26 cellular contexts compared by ENCODE assay signal in the genomic region with DNA sequence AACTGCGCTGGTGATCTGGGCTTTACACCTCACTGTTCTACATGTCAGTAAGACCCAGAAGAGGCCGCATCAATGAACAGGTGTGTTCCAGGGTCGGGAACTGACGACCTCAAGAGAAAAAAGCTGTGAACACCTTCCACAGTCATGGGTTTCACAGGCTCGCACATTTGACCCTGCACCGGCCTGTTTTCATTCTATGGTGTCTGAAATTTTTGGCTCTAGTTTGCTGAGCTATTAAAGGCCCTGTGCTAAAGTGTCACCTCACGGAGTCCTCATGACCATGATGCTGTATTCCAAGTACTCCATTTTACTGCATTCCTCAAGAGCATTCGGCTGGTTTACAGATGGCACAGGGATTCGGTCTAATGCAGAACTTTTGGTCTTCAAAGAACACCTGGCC.
DNase-seq lines count a peak whose midpoint lies in the region; ATAC-seq and TF ChIP-seq lines count a peak whose summit lies in the region.
"Had no signal": no experiment of that assay in that cellular context is flagged by ENCODE, and none has a peak within 500 bp of the region (broad histone marks: within the 10 kb centered on the region; RNA-seq: fewer than 3 reads in every experiment).

No MANE protein-coding gene starts in this region.

- intact Hi-C loops in CD8-positive, alpha-beta T cell (cut with DNase I, micrococcal nuclease): loop anchor here (2.0 to 5.0 kb wide), 3 partner anchors 35 to 79 kb away; partner anchors contain the start of gene KDM2B (in 1 of the 2)
- intact Hi-C loops in left ventricle myocardium inferior (cut with micrococcal nuclease): loop anchor here (5.0 kb wide), 1 partner anchor 35 kb away; no protein-coding TSS in a partner anchor
- intact Hi-C loops in psoas muscle (cut with DNase I): loop anchor here in 1 of 2 donors (5.0 kb wide), 1 partner anchor 180 kb away; no protein-coding TSS in a partner anchor
- intact Hi-C loops in vagina (cut with DNase I): loop anchor here (5.0 kb wide), 1 partner anchor 180 kb away; no protein-coding TSS in a partner anchor
- intact Hi-C loops in left colon (cut with DNase I, micrococcal nuclease): no loop called here

- H3K36me3 ChIP-seq in CD8-positive, alpha-beta T cell (ENCODE audit: insufficient read depth, low read length): peaks cover 4% of the 10 kb centered on the region
- H3K36me3 ChIP-seq in left ventricle myocardium inferior (peaks cover 9% of the 10 kb centered on the region), psoas muscle (ENCODE audit: insufficient read depth in 1 of 2, low read depth in 1 of 2) (peaks cover 0 to 4% of the 10 kb centered on the region in 2 donors), vagina (no peaks in the 10 kb centered on the region)

- TF ChIP-seq CTCF in CD8-positive, alpha-beta T cell (IDR thresholded peaks at IDR 0.05): no peak
- TF ChIP-seq CTCF in WTC11 (IDR thresholded peaks at IDR 0.05) (no peak), left ventricle myocardium inferior (IDR thresholded peaks at IDR 0.05; ENCODE audit: borderline replicate concordance) (no peak), psoas muscle (IDR thresholded peaks at IDR 0.05) (no peak), vagina (IDR thresholded peaks at IDR 0.05) (no peak)

- no peak for DNase-seq in CD8-positive, alpha-beta T cell
- no peak for DNase-seq in WTC11 (ENCODE audit: low spot score)
- DNase-seq in left ventricle myocardium inferior: no peak
- no peak for DNase-seq in psoas muscle
- no peak for DNase-seq in vagina (ENCODE audit: extremely low spot score in 2 of 2)
- DNase-seq in left colon: no peak
- DNase-seq in Kasumi-1 (lab: John Stamatoyannopoulos, UW): no peak
- DNase-seq: AML-193; CD4-positive, alpha-beta T cell; DMS153; DND-41; GOT3; NCI-H1092; NCI-H1417 treated with DMSO at 0.1 percent for 48 hours; NCI-H1694 treated with DMSO at 0.1 percent for 48 hours; NCI-H2081; NCI-H2227 treated with DMSO at 0.1 percent for 48 hours; NCI-H510A; NCI-H69; RPMI8226; SHP77 treated with DMSO at 0.1 percent for 48 hours had no signal

- H3K27ac ChIP-seq in CD8-positive, alpha-beta T cell (ENCODE audit: low read depth, low read length): no peak overlapping the region
- H3K27ac ChIP-seq in left ventricle myocardium inferior (replicated peaks) (peak overlapping the region; percentile 84), psoas muscle (peak overlapping the region; percentile 21), vagina (no peak overlapping the region)
- H3K27ac ChIP-seq: A549; BLaER1 treated with 17β-estradiol and CSF1 and Interleukin-3, amounts not matched to agents 10 nM and 100 nM; KMS-11 had no signal

- no peaks in the 10 kb centered on the region for H3K27me3 Mint-ChIP-seq in CD8-positive, alpha-beta T cell (ENCODE audit: low read depth)
- H3K27me3 Mint-ChIP-seq in WTC11 (ENCODE audit: low read depth): no peaks in the 10 kb centered on the region
- H3K27me3 Mint-ChIP-seq: CD4-positive, alpha-beta T cell; IgD-negative memory B cell had no signal

- 39 to 62% (median 42%) methylated on average over 9 of the region's 9 CpGs for WGBS in psoas muscle, 3 donors

- no peak overlapping the region for H3K4me3 ChIP-seq in CD8-positive, alpha-beta T cell (ENCODE audit: low read depth, low read length)
- H3K4me3 ChIP-seq in left ventricle myocardium inferior: no peak overlapping the region
- H3K4me3 ChIP-seq in psoas muscle: no peak overlapping the region
- no peak overlapping the region for H3K4me3 ChIP-seq in vagina
- H3K4me3 ChIP-seq: A549; BLaER1 treated with 17β-estradiol and CSF1 and Interleukin-3, amounts not matched to agents 10 nM and 100 nM; HAP-1 had no signal

- H3K9me3 ChIP-seq in CD8-positive, alpha-beta T cell (ENCODE audit: low read length): no peaks in the 10 kb centered on the region
- no peaks in the 10 kb centered on the region for H3K9me3 ChIP-seq in left ventricle myocardium inferior (replicated peaks)
- no peaks in the 10 kb centered on the region for H3K9me3 ChIP-seq in psoas muscle
- no peaks in the 10 kb centered on the region for H3K9me3 ChIP-seq in vagina
- H3K9me3 ChIP-seq: A549; BLaER1 treated with 17β-estradiol and CSF1 and Interleukin-3, amounts not matched to agents 10 nM and 100 nM; HAP-1 had no signal

- H3K4me1 ChIP-seq in CD8-positive, alpha-beta T cell (ENCODE audit: insufficient read depth, low read length): peaks cover 13% of the 10 kb centered on the region
- H3K4me1 ChIP-seq in left ventricle myocardium inferior (peaks cover 25% of the 10 kb centered on the region), psoas muscle (peaks cover 13% of the 10 kb centered on the region), vagina (peaks cover 7% of the 10 kb centered on the region)

- no peak for ATAC-seq in CD8-positive, alpha-beta T cell
- ATAC-seq in WTC11: no peak
- peak in 2 of 4 donors; percentile 20 to 35 for ATAC-seq in psoas muscle
- ATAC-seq in left colon: no peak
- ATAC-seq: A549 had no signal

- CTCF ChIA-PET in CD8-positive, alpha-beta T cell (lab: Charles Lee): interaction anchor here (0.6 to 12.6 kb wide), 12 partner anchors 8 to 181 kb away, joined by 3 to 85 read pairs (median 4); partner anchors contain the start of genes KDM2B, MORN3 and ORAI1
- CTCF ChIA-PET in WTC11 (lab: Charles Lee): interaction anchor here (0.8 to 3.5 kb wide), 3 partner anchors 37 to 167 kb away, joined by 3 to 18 read pairs (median 3); no protein-coding TSS in a partner anchor

- POLR2A ChIA-PET in CD8-positive, alpha-beta T cell (lab: Charles Lee): no interaction called here
- POLR2A ChIA-PET in WTC11 (lab: Charles Lee): no interaction called here

- no peaks in the 10 kb centered on the region for H3K27me3 ChIP-seq in CD8-positive, alpha-beta T cell (ENCODE audit: insufficient read depth, low read length)
- no peaks in the 10 kb centered on the region for H3K27me3 ChIP-seq in left ventricle myocardium inferior (ENCODE audit: low read depth)
- no peaks in the 10 kb centered on the region for H3K27me3 ChIP-seq in psoas muscle (ENCODE audit: insufficient read depth in 3 of 3, low read length in 2 of 3)
- H3K27me3 ChIP-seq in vagina: no peaks in the 10 kb centered on the region
- H3K27me3 ChIP-seq: BLaER1 treated with 17β-estradiol and CSF1 and Interleukin-3, amounts not matched to agents 10 nM and 100 nM had no signal

- no peak for TF ChIP-seq POLR2A in vagina (IDR thresholded peaks at IDR 0.05)

- H3K4me1 Mint-ChIP-seq in CD8-positive, alpha-beta T cell (ENCODE audit: low read depth): peaks cover 10% of the 10 kb centered on the region
- H3K4me1 Mint-ChIP-seq in WTC11: peaks cover 8% of the 10 kb centered on the region

- no peak overlapping the region for H3K4me3 Mint-ChIP-seq in CD8-positive, alpha-beta T cell
- H3K4me3 Mint-ChIP-seq in WTC11: no peak overlapping the region
- H3K4me3 Mint-ChIP-seq: CD4-positive, alpha-beta T cell; IgD-negative memory B cell had no signal

- H3K9me3 Mint-ChIP-seq in CD8-positive, alpha-beta T cell: no peaks in the 10 kb centered on the region
- H3K9me3 Mint-ChIP-seq in WTC11: no peaks in the 10 kb centered on the region
- H3K9me3 Mint-ChIP-seq: CD4-positive, alpha-beta T cell; IgD-negative memory B cell had no signal

- H3K27ac Mint-ChIP-seq in CD8-positive, alpha-beta T cell: peak overlapping the region; percentile 49
- 0 out of 2 replicates have a peak overlapping the region, but pooled peaks have one; percentile 19 for H3K27ac Mint-ChIP-seq in WTC11
- H3K27ac Mint-ChIP-seq: CD4-positive, alpha-beta T cell; IgD-negative memory B cell had no signal

- peaks cover 35% of the 10 kb centered on the region for H3K36me3 Mint-ChIP-seq in CD8-positive, alpha-beta T cell
- H3K36me3 Mint-ChIP-seq in WTC11: peaks cover 23% of the 10 kb centered on the region

TF ChIP-seq in WTC11, 78 proteins besides CTCF, POLR2A, EP300 and RAD21 (continues in another document):
- TF ChIP-seq GABPB1 (CRISPR knock-in tag; IDR thresholded peaks at IDR 0.05) (no peak), EMX1 (CRISPR knock-in tag; IDR thresholded peaks at IDR 0.05) (no peak), JAZF1 (CRISPR knock-in tag; IDR thresholded peaks at IDR 0.05) (no peak)
- TF ChIP-seq, protein P1, sequence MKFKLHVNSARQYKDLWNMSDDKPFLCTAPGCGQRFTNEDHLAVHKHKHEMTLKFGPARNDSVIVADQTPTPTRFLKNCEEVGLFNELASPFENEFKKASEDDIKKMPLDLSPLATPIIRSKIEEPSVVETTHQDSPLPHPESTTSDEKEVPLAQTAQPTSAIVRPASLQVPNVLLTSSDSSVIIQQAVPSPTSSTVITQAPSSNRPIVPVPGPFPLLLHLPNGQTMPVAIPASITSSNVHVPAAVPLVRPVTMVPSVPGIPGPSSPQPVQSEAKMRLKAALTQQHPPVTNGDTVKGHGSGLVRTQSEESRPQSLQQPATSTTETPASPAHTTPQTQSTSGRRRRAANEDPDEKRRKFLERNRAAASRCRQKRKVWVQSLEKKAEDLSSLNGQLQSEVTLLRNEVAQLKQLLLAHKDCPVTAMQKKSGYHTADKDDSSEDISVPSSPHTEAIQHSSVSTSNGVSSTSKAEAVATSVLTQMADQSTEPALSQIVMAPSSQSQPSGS (CRISPR knock-in tag; IDR thresholded peaks at IDR 0.05; ENCODE audit: borderline replicate concordance, low read depth): no peak
- TF ChIP-seq, protein P2, sequence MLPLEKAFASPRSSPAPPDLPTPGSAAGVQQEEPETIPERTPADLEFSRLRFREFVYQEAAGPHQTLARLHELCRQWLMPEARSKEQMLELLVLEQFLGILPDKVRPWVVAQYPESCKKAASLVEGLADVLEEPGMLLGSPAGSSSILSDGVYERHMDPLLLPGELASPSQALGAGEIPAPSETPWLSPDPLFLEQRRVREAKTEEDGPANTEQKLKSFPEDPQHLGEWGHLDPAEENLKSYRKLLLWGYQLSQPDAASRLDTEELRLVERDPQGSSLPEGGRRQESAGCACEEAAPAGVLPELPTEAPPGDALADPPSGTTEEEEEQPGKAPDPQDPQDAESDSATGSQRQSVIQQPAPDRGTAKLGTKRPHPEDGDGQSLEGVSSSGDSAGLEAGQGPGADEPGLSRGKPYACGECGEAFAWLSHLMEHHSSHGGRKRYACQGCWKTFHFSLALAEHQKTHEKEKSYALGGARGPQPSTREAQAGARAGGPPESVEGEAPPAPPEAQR (CRISPR knock-in tag; IDR thresholded peaks at IDR 0.05): no peak

Comparison
In these comparisons a context has a peak if more than half of its experiments do, and no peak if none do; other contexts are left out.
1. H3K27ac ChIP-seq: peak in left ventricle myocardium inferior (single experiment) and psoas muscle (single experiment); none in CD8-positive, alpha-beta T cell (single experiment) and vagina (single experiment).
2. intact Hi-C loops: an anchor here in CD8-positive, alpha-beta T cell (2.0 to 5.0 kb wide), left ventricle myocardium inferior (5.0 kb wide) and vagina (5.0 kb wide); none called in left colon.